ENCODE assay signal across 20 cellular contexts in genomic region chr17:29126268-29126923, GRCh38. TPM values are rescaled to one million over a fixed set of nuclear protein-coding genes. Genes with fewer than 3 reads are reported as not detected.
DNase-seq lines count a peak whose midpoint lies in the region; ATAC-seq lines count a peak whose summit lies in the region.
"Had no signal": no experiment of that assay in that cellular context is flagged by ENCODE, and none has a peak within 500 bp of the region (broad histone marks: within the 10 kb centered on the region; RNA-seq: fewer than 3 reads in every experiment).

No MANE protein-coding gene starts in this region.

- ATAC-seq in activated naive CD8-positive, alpha-beta T cell treated with anti-CD3 and anti-CD28 coated beads, Interleukin-2, amount 10 ng/mL, durations not matched to agents 7 days and 5 days (ENCODE audit: low read depth): no peak
- no peak for ATAC-seq in activated naive CD8-positive, alpha-beta T cell treated with anti-CD3 and anti-CD28 coated beads, Interleukin-2, amount 50 U/mL, for 24 hours
- ATAC-seq in stimulated activated memory B cell treated with anti-CD40 and anti-IgM and Interleukin-4, amounts not matched to agents 10 μg/mL and 1 μg/mL and 100 μg/mL, for 72 hours: no peak
- no peak for ATAC-seq in HG03571 (IDR thresholded peaks at IDR 0.05; ENCODE audit: unreplicated experiment)
- ATAC-seq in GM18502 (IDR thresholded peaks at IDR 0.05; ENCODE audit: poor library complexity, unreplicated experiment): no peak
- ATAC-seq: SK-N-SH treated with all-trans-retinoic acid at 6 μM for 48 hours had no signal

- H3K4me3 Mint-ChIP-seq in activated naive CD8-positive, alpha-beta T cell treated with anti-CD3 and anti-CD28 coated beads, Interleukin-2, amount 10 ng/mL, durations not matched to agents 7 days and 5 days: no peak overlapping the region
- no peak overlapping the region for H3K4me3 Mint-ChIP-seq in activated naive CD8-positive, alpha-beta T cell treated with anti-CD3 and anti-CD28 coated beads, Interleukin-2, amount 50 U/mL, for 24 hours
- H3K4me3 Mint-ChIP-seq in stimulated activated memory B cell treated with anti-CD40 and anti-IgM and Interleukin-4, amounts not matched to agents 10 μg/mL and 1 μg/mL and 100 μg/mL, for 72 hours: no peak overlapping the region
- H3K4me3 Mint-ChIP-seq: activated CD4-positive, alpha-beta memory T cell treated with anti-CD3 and anti-CD28 coated beads for 36 hours; endodermal cell had no signal

- peak overlapping the region; percentile 30 for H3K27ac Mint-ChIP-seq in activated naive CD8-positive, alpha-beta T cell treated with anti-CD3 and anti-CD28 coated beads, Interleukin-2, amount 10 ng/mL, durations not matched to agents 7 days and 5 days
- no peak overlapping the region for H3K27ac Mint-ChIP-seq in activated naive CD8-positive, alpha-beta T cell treated with anti-CD3 and anti-CD28 coated beads, Interleukin-2, amount 50 U/mL, for 24 hours
- H3K27ac Mint-ChIP-seq in stimulated activated memory B cell treated with anti-CD40 and anti-IgM and Interleukin-4, amounts not matched to agents 10 μg/mL and 1 μg/mL and 100 μg/mL, for 72 hours: peak overlapping the region; percentile 32
- H3K27ac Mint-ChIP-seq: activated CD4-positive, alpha-beta memory T cell treated with anti-CD3 and anti-CD28 coated beads for 36 hours; endodermal cell had no signal

- no peaks in the 10 kb centered on the region for H3K36me3 Mint-ChIP-seq in activated naive CD8-positive, alpha-beta T cell treated with anti-CD3 and anti-CD28 coated beads, Interleukin-2, amount 10 ng/mL, durations not matched to agents 7 days and 5 days
- no peaks in the 10 kb centered on the region for H3K36me3 Mint-ChIP-seq in activated naive CD8-positive, alpha-beta T cell treated with anti-CD3 and anti-CD28 coated beads, Interleukin-2, amount 50 U/mL, for 24 hours (ENCODE audit: low read depth)
- peaks cover 13% of the 10 kb centered on the region for H3K36me3 Mint-ChIP-seq in stimulated activated memory B cell treated with anti-CD40 and anti-IgM and Interleukin-4, amounts not matched to agents 10 μg/mL and 1 μg/mL and 100 μg/mL, for 72 hours
- H3K36me3 Mint-ChIP-seq: activated CD4-positive, alpha-beta memory T cell treated with anti-CD3 and anti-CD28 coated beads for 36 hours had no signal

- no peak for DNase-seq in activated naive CD8-positive, alpha-beta T cell treated with anti-CD3 and anti-CD28 coated beads, Interleukin-2, amount 10 ng/mL, durations not matched to agents 7 days and 5 days
- no peak for DNase-seq in activated naive CD8-positive, alpha-beta T cell treated with anti-CD3 and anti-CD28 coated beads, Interleukin-2, amount 50 U/mL, for 24 hours
- DNase-seq in MV-4-11 (lab: John Stamatoyannopoulos, UW) (peak; percentile 69), UCSD-AML1 (lab: John Stamatoyannopoulos, UW; ENCODE audit: unreplicated experiment) (peak; percentile 25)
- DNase-seq in stimulated activated CD4-positive, alpha-beta T cell treated with anti-CD3 and anti-CD28 coated beads, Interleukin-15, amount 100 ng/mL, for 24 hours: no peak
- DNase-seq: ACHN; activated CD4-positive, alpha-beta memory T cell treated with anti-CD3 and anti-CD28 coated beads for 36 hours; cerebellar nuclear complex; endodermal cell; HCEC 1CT; hypothalamus; kidney glomerular epithelial cell; midbrain; NCI-H1930; NCI-H526; retina had no signal

- peaks cover 7% of the 10 kb centered on the region for H3K4me1 Mint-ChIP-seq in activated naive CD8-positive, alpha-beta T cell treated with anti-CD3 and anti-CD28 coated beads, Interleukin-2, amount 10 ng/mL, durations not matched to agents 7 days and 5 days
- peaks cover 6% of the 10 kb centered on the region for H3K4me1 Mint-ChIP-seq in activated naive CD8-positive, alpha-beta T cell treated with anti-CD3 and anti-CD28 coated beads, Interleukin-2, amount 50 U/mL, for 24 hours
- H3K4me1 Mint-ChIP-seq in stimulated activated memory B cell treated with anti-CD40 and anti-IgM and Interleukin-4, amounts not matched to agents 10 μg/mL and 1 μg/mL and 100 μg/mL, for 72 hours: peaks cover 23% of the 10 kb centered on the region

- no peaks in the 10 kb centered on the region for H3K27me3 Mint-ChIP-seq in activated naive CD8-positive, alpha-beta T cell treated with anti-CD3 and anti-CD28 coated beads, Interleukin-2, amount 10 ng/mL, durations not matched to agents 7 days and 5 days
- no peaks in the 10 kb centered on the region for H3K27me3 Mint-ChIP-seq in activated naive CD8-positive, alpha-beta T cell treated with anti-CD3 and anti-CD28 coated beads, Interleukin-2, amount 50 U/mL, for 24 hours
- no peaks in the 10 kb centered on the region for H3K27me3 Mint-ChIP-seq in stimulated activated memory B cell treated with anti-CD40 and anti-IgM and Interleukin-4, amounts not matched to agents 10 μg/mL and 1 μg/mL and 100 μg/mL, for 72 hours
- H3K27me3 Mint-ChIP-seq: activated CD4-positive, alpha-beta memory T cell treated with anti-CD3 and anti-CD28 coated beads for 36 hours had no signal

- no peaks in the 10 kb centered on the region for H3K9me3 Mint-ChIP-seq in activated naive CD8-positive, alpha-beta T cell treated with anti-CD3 and anti-CD28 coated beads, Interleukin-2, amount 10 ng/mL, durations not matched to agents 7 days and 5 days
- no peaks in the 10 kb centered on the region for H3K9me3 Mint-ChIP-seq in activated naive CD8-positive, alpha-beta T cell treated with anti-CD3 and anti-CD28 coated beads, Interleukin-2, amount 50 U/mL, for 24 hours
- H3K9me3 Mint-ChIP-seq in stimulated activated memory B cell treated with anti-CD40 and anti-IgM and Interleukin-4, amounts not matched to agents 10 μg/mL and 1 μg/mL and 100 μg/mL, for 72 hours: no peaks in the 10 kb centered on the region
- H3K9me3 Mint-ChIP-seq: activated CD4-positive, alpha-beta memory T cell treated with anti-CD3 and anti-CD28 coated beads for 36 hours; endodermal cell had no signal

- POLR2A ChIA-PET in activated naive CD8-positive, alpha-beta T cell treated with anti-CD3 and anti-CD28 coated beads, Interleukin-2, amount 10 ng/mL, durations not matched to agents 7 days and 5 days (lab: Charles Lee): interaction anchor here (2.7 to 6.6 kb wide), 2 partner anchors 14 kb away, joined by 50 to 51 read pairs; no protein-coding TSS in a partner anchor

RNA-seq across cellular contexts. Expression of gene MYO18A, which starts 53.8 kb away (rescaled TPM):
- 10 to 100 TPM; 79.7 to 80.6 TPM for total RNA-seq in activated naive CD8-positive, alpha-beta T cell treated with anti-CD3 and anti-CD28 coated beads, Interleukin-2, amount 10 ng/mL, durations not matched to agents 7 days and 5 days

Comparison
In these comparisons a context has a peak if more than half of its experiments do, and no peak if none do; other contexts are left out.
1. DNase-seq: peak in MV-4-11 (single experiment) and UCSD-AML1 (single experiment); none in activated naive CD8-positive, alpha-beta T cell treated with anti-CD3 and anti-CD28 coated beads, Interleukin-2, amount 10 ng/mL, durations not matched to agents 7 days and 5 days (single experiment), activated naive CD8-positive, alpha-beta T cell treated with anti-CD3 and anti-CD28 coated beads, Interleukin-2, amount 50 U/mL, for 24 hours (single experiment) and stimulated activated CD4-positive, alpha-beta T cell treated with anti-CD3 and anti-CD28 coated beads, Interleukin-15, amount 100 ng/mL, for 24 hours (single experiment).